1 cellular context compared by ENCODE assay signal in the genomic region with DNA sequence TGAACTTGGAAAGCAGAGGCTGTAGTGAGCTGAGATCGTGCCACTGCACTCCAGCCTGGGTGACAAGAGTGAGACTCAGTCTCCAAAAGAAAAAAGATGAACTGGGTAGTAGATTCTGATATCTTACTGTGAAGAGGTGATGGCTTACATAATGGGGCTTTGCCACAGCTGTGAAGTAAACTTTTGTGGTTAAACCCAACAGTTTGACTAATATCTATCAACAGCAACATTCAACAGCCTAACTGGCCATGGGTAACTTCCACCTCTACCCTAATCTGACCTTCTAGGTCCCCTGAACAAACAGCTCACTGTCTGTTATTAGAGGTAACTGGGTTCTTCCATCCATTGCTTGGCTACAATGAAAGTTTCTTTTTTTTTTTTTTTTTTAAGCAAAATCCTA.
TF ChIP-seq lines count a peak whose summit lies in the region.

No MANE protein-coding gene starts in this region.

TF ChIP-seq in GM23338, 12 proteins besides CTCF, POLR2A, EP300 and RAD21 (continued from another document):
- TF ChIP-seq, protein P1, sequence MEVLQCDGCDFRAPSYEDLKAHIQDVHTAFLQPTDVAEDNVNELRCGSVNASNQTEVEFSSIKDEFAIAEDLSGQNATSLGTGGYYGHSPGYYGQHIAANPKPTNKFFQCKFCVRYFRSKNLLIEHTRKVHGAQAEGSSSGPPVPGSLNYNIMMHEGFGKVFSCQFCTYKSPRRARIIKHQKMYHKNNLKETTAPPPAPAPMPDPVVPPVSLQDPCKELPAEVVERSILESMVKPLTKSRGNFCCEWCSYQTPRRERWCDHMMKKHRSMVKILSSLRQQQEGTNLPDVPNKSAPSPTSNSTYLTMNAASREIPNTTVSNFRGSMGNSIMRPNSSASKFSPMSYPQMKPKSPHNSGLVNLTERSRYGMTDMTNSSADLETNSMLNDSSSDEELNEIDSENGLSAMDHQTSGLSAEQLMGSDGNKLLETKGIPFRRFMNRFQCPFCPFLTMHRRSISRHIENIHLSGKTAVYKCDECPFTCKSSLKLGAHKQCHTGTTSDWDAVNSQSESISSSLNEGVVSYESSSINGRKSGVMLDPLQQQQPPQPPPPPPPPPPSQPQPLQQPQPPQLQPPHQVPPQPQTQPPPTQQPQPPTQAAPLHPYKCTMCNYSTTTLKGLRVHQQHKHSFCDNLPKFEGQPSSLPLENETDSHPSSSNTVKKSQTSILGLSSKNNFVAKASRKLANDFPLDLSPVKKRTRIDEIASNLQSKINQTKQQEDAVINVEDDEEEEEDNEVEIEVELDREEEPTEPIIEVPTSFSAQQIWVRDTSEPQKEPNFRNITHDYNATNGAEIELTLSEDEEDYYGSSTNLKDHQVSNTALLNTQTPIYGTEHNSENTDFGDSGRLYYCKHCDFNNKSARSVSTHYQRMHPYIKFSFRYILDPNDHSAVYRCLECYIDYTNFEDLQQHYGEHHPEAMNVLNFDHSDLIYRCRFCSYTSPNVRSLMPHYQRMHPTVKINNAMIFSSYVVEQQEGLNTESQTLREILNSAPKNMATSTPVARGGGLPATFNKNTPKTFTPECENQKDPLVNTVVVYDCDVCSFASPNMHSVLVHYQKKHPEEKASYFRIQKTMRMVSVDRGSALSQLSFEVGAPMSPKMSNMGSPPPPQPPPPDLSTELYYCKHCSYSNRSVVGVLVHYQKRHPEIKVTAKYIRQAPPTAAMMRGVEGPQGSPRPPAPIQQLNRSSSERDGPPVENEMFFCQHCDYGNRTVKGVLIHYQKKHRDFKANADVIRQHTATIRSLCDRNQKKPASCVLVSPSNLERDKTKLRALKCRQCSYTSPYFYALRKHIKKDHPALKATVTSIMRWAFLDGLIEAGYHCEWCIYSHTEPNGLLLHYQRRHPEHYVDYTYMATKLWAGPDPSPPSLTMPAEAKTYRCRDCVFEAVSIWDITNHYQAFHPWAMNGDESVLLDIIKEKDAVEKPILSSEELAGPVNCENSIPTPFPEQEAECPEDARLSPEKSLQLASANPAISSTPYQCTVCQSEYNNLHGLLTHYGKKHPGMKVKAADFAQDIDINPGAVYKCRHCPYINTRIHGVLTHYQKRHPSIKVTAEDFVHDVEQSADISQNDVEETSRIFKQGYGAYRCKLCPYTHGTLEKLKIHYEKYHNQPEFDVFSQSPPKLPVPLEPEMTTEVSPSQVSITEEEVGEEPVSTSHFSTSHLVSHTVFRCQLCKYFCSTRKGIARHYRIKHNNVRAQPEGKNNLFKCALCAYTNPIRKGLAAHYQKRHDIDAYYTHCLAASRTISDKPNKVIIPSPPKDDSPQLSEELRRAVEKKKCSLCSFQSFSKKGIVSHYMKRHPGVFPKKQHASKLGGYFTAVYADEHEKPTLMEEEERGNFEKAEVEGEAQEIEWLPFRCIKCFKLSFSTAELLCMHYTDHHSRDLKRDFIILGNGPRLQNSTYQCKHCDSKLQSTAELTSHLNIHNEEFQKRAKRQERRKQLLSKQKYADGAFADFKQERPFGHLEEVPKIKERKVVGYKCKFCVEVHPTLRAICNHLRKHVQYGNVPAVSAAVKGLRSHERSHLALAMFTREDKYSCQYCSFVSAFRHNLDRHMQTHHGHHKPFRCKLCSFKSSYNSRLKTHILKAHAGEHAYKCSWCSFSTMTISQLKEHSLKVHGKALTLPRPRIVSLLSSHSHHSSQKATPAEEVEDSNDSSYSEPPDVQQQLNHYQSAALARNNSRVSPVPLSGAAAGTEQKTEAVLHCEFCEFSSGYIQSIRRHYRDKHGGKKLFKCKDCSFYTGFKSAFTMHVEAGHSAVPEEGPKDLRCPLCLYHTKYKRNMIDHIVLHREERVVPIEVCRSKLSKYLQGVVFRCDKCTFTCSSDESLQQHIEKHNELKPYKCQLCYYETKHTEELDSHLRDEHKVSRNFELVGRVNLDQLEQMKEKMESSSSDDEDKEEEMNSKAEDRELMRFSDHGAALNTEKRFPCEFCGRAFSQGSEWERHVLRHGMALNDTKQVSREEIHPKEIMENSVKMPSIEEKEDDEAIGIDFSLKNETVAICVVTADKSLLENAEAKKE (CRISPR knock-in tag; IDR thresholded peaks at IDR 0.05) = no peak
- no peak for TF ChIP-seq POLR2AphosphoS5 (IDR thresholded peaks at IDR 0.05; ENCODE audit: low read depth)
- no peak for TF ChIP-seq EZH2 (IDR thresholded peaks at IDR 0.05; ENCODE audit: low read depth, unreplicated experiment)
